In genomic region chr4:4631150-4631549, GRCh38 we compare ENCODE assay signal across 13 cellular contexts.
DNase-seq lines count a peak whose midpoint lies in the region; ATAC-seq and TF ChIP-seq lines count a peak whose summit lies in the region.
"Had no signal": no experiment of that assay in that cellular context is flagged by ENCODE, and none has a peak within 500 bp of the region (broad histone marks: within the 10 kb centered on the region; RNA-seq: fewer than 3 reads in every experiment).

No MANE protein-coding gene starts in this region.

- no peak for DNase-seq in activated CD4-positive, alpha-beta T cell treated with anti-CD3 and anti-CD28 coated beads for 4 hours
- DNase-seq in stimulated activated CD4-positive, alpha-beta T cell treated with anti-CD3 and anti-CD28 coated beads, Interleukin-4, amount 100 ng/mL, for 1 hour, result no peak
- no peak for DNase-seq in DMS79 treated with DMSO at 0.1 percent for 48 hours (lab: John Stamatoyannopoulos, UW)
- DNase-seq in amygdala (lab: John Stamatoyannopoulos, UW), result no peak
- DNase-seq: activated CD8-positive, alpha-beta memory T cell treated with anti-CD3 and anti-CD28 coated beads, Interleukin-2, amount 50 U/mL, for 48 hours; effector CD4-positive, alpha-beta T cell; NCI-H2171; T1000 had no signal

- no peak overlapping the region for H2AFZ ChIP-seq in KMS-11 (ENCODE audit: low read depth)

- no peaks in the 10 kb centered on the region for H3K36me3 ChIP-seq in KMS-11 (ENCODE audit: insufficient read depth)

- no peak for TF ChIP-seq CTCF in KMS-11 (conservative IDR thresholded peaks at IDR 0.05; ENCODE audit: low read depth, low read length)

- H3K9ac ChIP-seq in KMS-11, result no peak overlapping the region

- H3K4me3 ChIP-seq in KMS-11 (IDR thresholded peaks at IDR 0.05; ENCODE audit: insufficient read depth, low read depth, low read length), result no peak overlapping the region

- H3K27ac ChIP-seq in KMS-11, result no peak overlapping the region
- H3K27ac ChIP-seq: C4-2B had no signal

- peak overlapping the region; percentile 72 for H3K4me2 ChIP-seq in KMS-11

- peak; percentile 94 for ATAC-seq in GM18867 (IDR thresholded peaks at IDR 0.05; ENCODE audit: unreplicated experiment)
- ATAC-seq in GM21360 (IDR thresholded peaks at IDR 0.05; ENCODE audit: unreplicated experiment), result peak; percentile 81
- ATAC-seq in HG02938 (IDR thresholded peaks at IDR 0.05; ENCODE audit: unreplicated experiment), result peak; percentile 99

- no peaks in the 10 kb centered on the region for H3K79me2 ChIP-seq in KMS-11 (ENCODE audit: insufficient read depth, low read depth)

- no peaks in the 10 kb centered on the region for H4K20me1 ChIP-seq in KMS-11 (ENCODE audit: insufficient read depth)

- no peaks in the 10 kb centered on the region for H3K27me3 ChIP-seq in KMS-11 (ENCODE audit: insufficient read depth, low read depth)

- H3K4me1 ChIP-seq in KMS-11 (ENCODE audit: low read depth, poor library complexity, severe bottlenecking), result peaks cover 15% of the 10 kb centered on the region
